ENCODE assay signal across 21 cellular contexts in the genomic region with DNA sequence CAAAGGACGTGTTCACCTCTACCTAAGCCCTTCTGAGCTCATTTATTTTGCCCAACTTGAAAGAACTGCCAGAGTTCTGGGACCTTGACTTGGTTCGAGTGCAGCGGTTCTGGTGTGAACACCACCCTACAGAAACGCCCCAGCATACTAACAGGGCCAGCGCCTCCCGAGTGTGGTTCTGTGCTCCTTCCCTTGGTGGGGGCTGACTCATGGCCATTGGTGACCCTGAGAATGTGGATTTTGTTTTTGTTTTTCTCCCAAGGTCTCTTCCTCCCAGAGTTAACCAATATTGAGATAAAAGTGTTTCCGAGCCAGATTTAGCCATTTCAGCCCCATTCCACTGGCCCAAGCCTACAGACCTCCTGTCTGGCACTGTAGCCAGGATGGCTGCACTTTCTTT. TPM values are rescaled to one million over a fixed set of nuclear protein-coding genes. Genes with fewer than 3 reads are reported as not detected.
DNase-seq lines count a peak whose midpoint lies in the region; ATAC-seq and TF ChIP-seq lines count a peak whose summit lies in the region.
"Had no signal": no experiment of that assay in that cellular context is flagged by ENCODE, and none has a peak within 500 bp of the region (broad histone marks: within the 10 kb centered on the region; RNA-seq: fewer than 3 reads in every experiment).

No MANE protein-coding gene starts in this region.

- no peak overlapping the region for H3K9ac ChIP-seq in BLaER1
- H3K9ac ChIP-seq: KMS-11 had no signal

- H3K36me3 Mint-ChIP-seq in HFFc6 (ENCODE audit: low read depth) (peaks cover 19% of the 10 kb centered on the region), naive B cell (peaks cover 0 to 5% of the 10 kb centered on the region in 2 donors)

- H3K9me3 ChIP-seq in BLaER1 (no peaks in the 10 kb centered on the region), adrenal gland (replicated peaks in 1 of 3) (no peaks in the 10 kb centered on the region), breast epithelium (no peaks in the 10 kb centered on the region)
- H3K9me3 ChIP-seq: mucosa of descending colon, right atrium auricular region had no signal

- no peak overlapping the region for H3K4me3 Mint-ChIP-seq in HFFc6
- peak overlapping the region in 1 of 8 donors; percentile 32 for H3K4me3 Mint-ChIP-seq in naive B cell

- peak overlapping the region; percentile 10; the same call in 1 of the 2 replicates for H3K4me2 ChIP-seq in BLaER1
- H3K4me2 ChIP-seq: KMS-11 had no signal

- intact Hi-C loops in adrenal gland (cut with DNase I) (no loop called here), breast epithelium (cut with DNase I; ENCODE audit: low total_unique reads) (no loop called here)

- no peak overlapping the region for H3K27ac ChIP-seq in BLaER1
- peak overlapping the region in 2 of 5 donors; percentile 63 to 72 for H3K27ac ChIP-seq in adrenal gland
- H3K27ac ChIP-seq in breast epithelium: no peak overlapping the region
- H3K27ac ChIP-seq: KMS-11, right atrium auricular region had no signal

- DNase-seq in HFFc6 (no peak), adrenal gland (peak; percentile 39 to 73 (median 68)), naive B cell (no peak), breast epithelium (ENCODE audit: low spot score in 2 of 2) (no peak), NCI-H2081 (lab: John Stamatoyannopoulos, UW) (no peak)
- DNase-seq: activated CD4-positive, CD25-positive, alpha-beta regulatory T cell treated with anti-CD3 and anti-CD28 coated beads, Interleukin-2, amount 50 U/mL, for 72 hours; activated naive CD4-positive, alpha-beta T cell; HCEC 1CT; mucosa of descending colon; NCI-H1092; NCI-H2081 treated with DMSO at 0.1 percent for 48 hours; nucleus accumbens; OCI-M1 had no signal

- H3K4me3 ChIP-seq in BLaER1 (no peak overlapping the region), adrenal gland (no peak overlapping the region), breast epithelium (no peak overlapping the region)
- H3K4me3 ChIP-seq: mucosa of descending colon, right atrium auricular region had no signal

- H3K36me3 ChIP-seq in BLaER1 (no peaks in the 10 kb centered on the region), adrenal gland (replicated peaks in 1 of 2) (no peaks in the 10 kb centered on the region), breast epithelium (no peaks in the 10 kb centered on the region)
- H3K36me3 ChIP-seq: right atrium auricular region had no signal

- TF ChIP-seq CTCF in HFFc6 (IDR thresholded peaks at IDR 0.05): no peak
- no peak for TF ChIP-seq CTCF in adrenal gland (IDR thresholded peaks at IDR 0.05)
- no peak for TF ChIP-seq CTCF in breast epithelium (IDR thresholded peaks at IDR 0.05)

- peaks cover 69% of the 10 kb centered on the region for H3K4me1 ChIP-seq in BLaER1
- peaks cover 3 to 14% of the 10 kb centered on the region in 2 donors for H3K4me1 ChIP-seq in adrenal gland (replicated peaks in 1 of 2)
- H3K4me1 ChIP-seq in breast epithelium: no peaks in the 10 kb centered on the region

- 43 to 61% (median 49%) methylated on average over 7 of the region's 7 CpGs for WGBS in adrenal gland, 4 donors

- H3K9me3 Mint-ChIP-seq in HFFc6 (no peaks in the 10 kb centered on the region), naive B cell (no peaks in the 10 kb centered on the region)

- H3K27me3 Mint-ChIP-seq in HFFc6 (ENCODE audit: insufficient read depth) (peaks cover 4% of the 10 kb centered on the region), naive B cell (no peaks in the 10 kb centered on the region)

- H3K27ac Mint-ChIP-seq in HFFc6 (peak overlapping the region; percentile 98), naive B cell (peak overlapping the region in 4 of 6 donors; percentile 30 to 77 (median 48))

- H3K27me3 ChIP-seq in BLaER1 (no peaks in the 10 kb centered on the region), adrenal gland (no peaks in the 10 kb centered on the region), breast epithelium (no peaks in the 10 kb centered on the region)
- H3K27me3 ChIP-seq: right atrium auricular region had no signal

- ATAC-seq in naive B cell (ENCODE audit: low read depth in 2 of 2) (no peak), GM18868 (IDR thresholded peaks at IDR 0.05; ENCODE audit: unreplicated experiment) (no peak), HG03280 (IDR thresholded peaks at IDR 0.05; ENCODE audit: unreplicated experiment) (no peak)
- ATAC-seq: esophagus mucosa, left lobe of liver, mucosa of descending colon had no signal

- H3K4me1 Mint-ChIP-seq in HFFc6 (ENCODE audit: low read depth) (peaks cover 79% of the 10 kb centered on the region), naive B cell (peaks cover 57 to 73% (median 67%) of the 10 kb centered on the region in 3 donors)

- TF ChIP-seq POLR2A in adrenal gland (IDR thresholded peaks at IDR 0.05): no peak
- no peak for TF ChIP-seq POLR2A in breast epithelium (IDR thresholded peaks at IDR 0.05)

- H4K20me1 ChIP-seq in BLaER1: peaks cover 26% of the 10 kb centered on the region

RNA-seq across cellular contexts. Expression of a gene that starts 27.9 kb away (rescaled TPM):
- total RNA-seq in HFFc6 (2021; fragmentation: NEBNext Ultra II Directional; extraction: Animal tissue kit (Norgen Biotek cat#: 25700)): 100 to 1,000 TPM; 115 to 196 (median 129) TPM
- total RNA-seq in adrenal gland (1 to 10 TPM; 1.3 to 6.6 (median 3.4) TPM), breast epithelium (1 to 10 TPM in 1 of 3 donors, under 1 TPM in 2; 0.80 to 1.3 (median 0.88) TPM)
- polyA plus RNA-seq in adrenal gland (1 to 10 TPM; 2.9 to 5.0 (median 3.9) TPM), naive B cell (ENCODE audit: low read depth in 6 of 6) (1 to 10 TPM in 2 of 6 donors, under 1 TPM in 3, not detected in 1; 0.10 to 1.5 (median 0.62) TPM)

RNA-seq across cellular contexts. Expression of a gene that starts 38.4 kb away (rescaled TPM):
- under 1 TPM in 4 of 6 experiments, not detected in 2; 0.12 to 0.17 (median 0.14) TPM for total RNA-seq in HFFc6 (2021; fragmentation: NEBNext Ultra II Directional; extraction: Animal tissue kit (Norgen Biotek cat#: 25700))
- total RNA-seq in adrenal gland (1,000 to 10,000 TPM in 6 of 8 donors, 100 to 1,000 TPM in 2; 635 to 3,326 (median 1,366) TPM), breast epithelium (1 to 10 TPM; 1.1 to 4.6 (median 1.3) TPM)
- polyA plus RNA-seq in adrenal gland (1,000 to 10,000 TPM in 1 of 3 donors, 100 to 1,000 TPM in 2; 233 to 4,804 (median 738) TPM), naive B cell (ENCODE audit: low read depth in 6 of 6) (not detected)
- total RNA-seq: bronchial epithelial cell had no signal

RNA-seq across cellular contexts. Expression of a gene that starts 55.1 kb away (rescaled TPM):
- 10 to 100 TPM; 50.9 to 68.0 (median 60.1) TPM for total RNA-seq in HFFc6 (2021; fragmentation: NEBNext Ultra II Directional; extraction: Animal tissue kit (Norgen Biotek cat#: 25700))
- total RNA-seq in adrenal gland (10 to 100 TPM; 47.7 to 85.0 (median 59.2) TPM), breast epithelium (10 to 100 TPM; 39.0 to 48.9 (median 44.5) TPM)
- polyA plus RNA-seq in adrenal gland (10 to 100 TPM; 16.0 to 46.1 (median 31.2) TPM), naive B cell (ENCODE audit: low read depth in 6 of 6) (100 to 1,000 TPM; 113 to 143 (median 134) TPM)

Comparison
In these comparisons a context has a peak if more than half of its experiments do, and no peak if none do; other contexts are left out.
1. DNase-seq: peak in adrenal gland (7 of 7); none in HFFc6 (single experiment), naive B cell (single experiment), breast epithelium (0 of 2) and NCI-H2081 (0 of 2).
2. RNA of a gene that starts 27.9 kb away (total RNA-seq): 115 to 196 TPM in HFFc6; 1.3 to 6.6 TPM in adrenal gland and 0.80 to 1.3 TPM in breast epithelium; every median in the first group is over 10 times any median in the second.
3. RNA of a gene that starts 38.4 kb away (total RNA-seq): 635 to 3,326 TPM in adrenal gland; 1.1 to 4.6 TPM in breast epithelium and 0.12 to 0.17 TPM in HFFc6; every median in the first group is over 100 times any median in the second.